Comparison of ENCODE assay signal across 27 cellular contexts in genomic region chr4:144861471-144861870, GRCh38.
"Had no signal": no experiment of that assay in that cellular context is flagged by ENCODE, and none has a peak within 500 bp of the region (broad histone marks: within the 10 kb centered on the region; RNA-seq: fewer than 3 reads in every experiment).

No MANE protein-coding gene starts in this region.

- DNase-seq: cortex of kidney; effector memory CD4-positive, alpha-beta T cell; heart left ventricle; hypothalamus; kidney glomerular epithelial cell; left lung; lower lobe of right lung; mesenchymal stem cell; midbrain; naive B cell; occipital lobe; pancreas; psoas muscle; retina; spleen; stimulated activated CD4-positive, alpha-beta T cell treated with anti-CD3 and anti-CD28 coated beads, Interleukin-15, amount 100 ng/mL, for 24 hours; stimulated activated CD4-positive, alpha-beta T cell treated with anti-CD3 and anti-CD28 coated beads, Interleukin-1b, Interleukin-23, amount 100 ng/mL, for 48 hours; stimulated activated CD4-positive, alpha-beta T cell treated with anti-CD3 and anti-CD28 coated beads, Interleukin-4, amount 100 ng/mL, for 24 hours; stimulated activated naive CD8-positive, alpha-beta T cell treated with anti-CD3 and anti-CD28 coated beads, Interleukin-15, amount 100 ng/mL, for 72 hours; testis; upper lobe of right lung had no signal

- H3K27ac Mint-ChIP-seq: nephron; stimulated activated memory B cell treated with anti-CD40 and anti-IgM and Interleukin-4, amounts not matched to agents 10 μg/mL and 1 μg/mL and 100 μg/mL, for 72 hours; stimulated activated naive CD8-positive, alpha-beta T cell treated with anti-CD3 and anti-CD28 coated beads, Interleukin-15, amount 100 ng/mL, for 72 hours had no signal

- H3K36me3 ChIP-seq: heart left ventricle, left lung, lower lobe of right lung, pancreas, spleen, tibial nerve, upper lobe of right lung, vagina had no signal

- H3K4me1 ChIP-seq: heart left ventricle, left lung, lower lobe of right lung, pancreas, psoas muscle, spleen, testis, tibial nerve, upper lobe of right lung, vagina had no signal

- H3K4me3 ChIP-seq: heart left ventricle, left lung, lower lobe of right lung, pancreas, psoas muscle, spleen, testis, tibial nerve, upper lobe of right lung, vagina had no signal

- H3K36me3 Mint-ChIP-seq: stimulated activated memory B cell treated with anti-CD40 and anti-IgM and Interleukin-4, amounts not matched to agents 10 μg/mL and 1 μg/mL and 100 μg/mL, for 72 hours had no signal

- H3K27ac ChIP-seq: heart left ventricle, left lung, lower lobe of right lung, pancreas, psoas muscle, spleen, testis, tibial nerve, upper lobe of right lung, vagina had no signal

- H3K27me3 Mint-ChIP-seq: naive B cell; stimulated activated memory B cell treated with anti-CD40 and anti-IgM and Interleukin-4, amounts not matched to agents 10 μg/mL and 1 μg/mL and 100 μg/mL, for 72 hours; stimulated activated naive CD8-positive, alpha-beta T cell treated with anti-CD3 and anti-CD28 coated beads, Interleukin-15, amount 100 ng/mL, for 72 hours had no signal

- H3K4me3 Mint-ChIP-seq: naive B cell; nephron; stimulated activated memory B cell treated with anti-CD40 and anti-IgM and Interleukin-4, amounts not matched to agents 10 μg/mL and 1 μg/mL and 100 μg/mL, for 72 hours; stimulated activated naive CD8-positive, alpha-beta T cell treated with anti-CD3 and anti-CD28 coated beads, Interleukin-15, amount 100 ng/mL, for 72 hours had no signal

- H3K4me1 Mint-ChIP-seq: naive B cell; nephron; stimulated activated memory B cell treated with anti-CD40 and anti-IgM and Interleukin-4, amounts not matched to agents 10 μg/mL and 1 μg/mL and 100 μg/mL, for 72 hours; stimulated activated naive CD8-positive, alpha-beta T cell treated with anti-CD3 and anti-CD28 coated beads, Interleukin-15, amount 100 ng/mL, for 72 hours had no signal

- H3K9me3 ChIP-seq: lower lobe of right lung, pancreas, psoas muscle, testis, vagina had no signal

- H3K27me3 ChIP-seq: heart left ventricle, left lung, pancreas, spleen, testis, tibial nerve, upper lobe of right lung, vagina had no signal

- ATAC-seq: esophagus mucosa; heart left ventricle; left lung; lower lobe of right lung; pancreas; psoas muscle; sciatic nerve; stimulated activated memory B cell treated with anti-CD40 and anti-IgM and Interleukin-4, amounts not matched to agents 10 μg/mL and 1 μg/mL and 100 μg/mL, for 72 hours; stimulated activated naive CD8-positive, alpha-beta T cell treated with anti-CD3 and anti-CD28 coated beads, Interleukin-15, amount 100 ng/mL, for 72 hours; upper lobe of right lung had no signal
